ENCODE assay signal across 12 cellular contexts in the genomic region with DNA sequence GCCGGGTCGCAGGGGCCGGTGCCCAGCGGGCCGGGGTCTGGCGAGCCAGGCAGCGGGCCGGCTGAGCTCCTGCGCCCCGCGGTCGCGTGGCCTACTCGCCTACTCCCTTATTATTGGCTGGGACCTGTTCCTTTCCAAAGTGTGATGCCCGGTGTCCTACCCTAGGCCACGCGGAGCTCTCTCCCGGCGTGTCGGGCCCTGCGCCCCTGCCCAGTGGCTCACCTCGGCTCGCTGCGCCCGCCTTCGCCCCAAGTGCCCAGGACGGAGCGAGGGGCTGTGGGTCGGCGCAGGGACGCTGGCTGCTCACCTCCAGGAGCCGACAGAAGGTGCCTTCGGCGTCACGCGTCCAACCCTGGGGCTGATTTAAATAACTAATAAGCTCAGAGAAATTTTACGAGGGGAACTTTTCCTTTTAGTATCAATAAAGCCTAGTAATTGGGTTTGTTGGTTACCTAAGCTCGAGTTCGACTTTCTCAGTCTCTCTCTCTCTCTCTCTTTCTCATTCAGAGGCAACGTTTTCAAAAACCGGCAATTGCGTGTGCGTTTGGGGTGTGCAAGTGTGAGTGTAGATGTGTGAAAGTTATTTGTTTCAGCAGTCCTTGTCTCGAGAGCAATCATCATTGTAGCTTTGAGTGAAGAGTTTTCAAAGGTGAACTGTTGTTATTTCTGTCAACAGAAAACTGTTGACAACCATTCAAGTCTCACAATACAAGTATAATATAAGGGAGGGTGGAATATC. TPM values are rescaled to one million over a fixed set of nuclear protein-coding genes. Genes with fewer than 3 reads are reported as not detected.
A peak's percentile ranks its signal among the peaks of the same experiment; 100 is the strongest.
DNase-seq lines count a peak whose midpoint lies in the region; ATAC-seq and TF ChIP-seq lines count a peak whose summit lies in the region.
"Had no signal": no experiment of that assay in that cellular context is flagged by ENCODE, and none has a peak within 500 bp of the region (broad histone marks: within the 10 kb centered on the region; RNA-seq: fewer than 3 reads in every experiment).

No MANE protein-coding gene starts in this region.

- no peak overlapping the region for H3K27ac ChIP-seq in smooth muscle cell (ENCODE audit: low read depth)

- H3K4me1 Mint-ChIP-seq in activated CD8-positive, alpha-beta memory T cell treated with anti-CD3 and anti-CD28 coated beads, Interleukin-2, amount 10 ng/mL, durations not matched to agents 7 days and 5 days: peaks cover 10% of the 10 kb centered on the region
- peaks cover 19% of the 10 kb centered on the region for H3K4me1 Mint-ChIP-seq in activated naive CD8-positive, alpha-beta T cell treated with anti-CD3 and anti-CD28 coated beads, Interleukin-2, amount 50 U/mL, for 24 hours

- no peak overlapping the region for H3K9ac ChIP-seq in smooth muscle cell (ENCODE audit: low read depth)

- peaks cover 100% of the 10 kb centered on the region for H3K27me3 ChIP-seq in smooth muscle cell (ENCODE audit: low read depth)

- H3F3A ChIP-seq in smooth muscle cell (ENCODE audit: low read depth): no peaks in the 10 kb centered on the region

- no peaks in the 10 kb centered on the region for H3K9me3 Mint-ChIP-seq in activated CD8-positive, alpha-beta memory T cell treated with anti-CD3 and anti-CD28 coated beads, Interleukin-2, amount 10 ng/mL, durations not matched to agents 7 days and 5 days (ENCODE audit: low read depth)
- H3K9me3 Mint-ChIP-seq in activated naive CD8-positive, alpha-beta T cell treated with anti-CD3 and anti-CD28 coated beads, Interleukin-2, amount 50 U/mL, for 24 hours: no peaks in the 10 kb centered on the region

- no peak for ATAC-seq in activated CD8-positive, alpha-beta memory T cell treated with anti-CD3 and anti-CD28 coated beads, Interleukin-2, amount 10 ng/mL, durations not matched to agents 7 days and 5 days
- no peak for ATAC-seq in activated naive CD8-positive, alpha-beta T cell treated with anti-CD3 and anti-CD28 coated beads, Interleukin-2, amount 50 U/mL, for 24 hours
- ATAC-seq in GM19324 (IDR thresholded peaks at IDR 0.05; ENCODE audit: low FRiP score, unreplicated experiment): no peak
- no peak for ATAC-seq in HG03108 (IDR thresholded peaks at IDR 0.05; ENCODE audit: unreplicated experiment)
- ATAC-seq: stimulated activated effector memory CD8-positive, alpha-beta T cell treated with anti-CD3 and anti-CD28 coated beads, Interleukin-12 subunit alpha, Interleukin-12 subunit beta, amount 100 ng/mL, for 72 hours had no signal

- no peaks in the 10 kb centered on the region for H3K79me2 ChIP-seq in smooth muscle cell (ENCODE audit: low read depth)

- peak overlapping the region; percentile 95 for H3K4me2 ChIP-seq in smooth muscle cell

- no peaks in the 10 kb centered on the region for H4K20me1 ChIP-seq in smooth muscle cell (ENCODE audit: low read depth)

- H2AFZ ChIP-seq in smooth muscle cell (ENCODE audit: low read depth): no peak overlapping the region

- no peaks in the 10 kb centered on the region for H3K9me3 ChIP-seq in smooth muscle cell (replicated peaks; ENCODE audit: low read depth)

- peaks cover 93% of the 10 kb centered on the region for H3K27me3 Mint-ChIP-seq in activated CD8-positive, alpha-beta memory T cell treated with anti-CD3 and anti-CD28 coated beads, Interleukin-2, amount 10 ng/mL, durations not matched to agents 7 days and 5 days
- H3K27me3 Mint-ChIP-seq in activated naive CD8-positive, alpha-beta T cell treated with anti-CD3 and anti-CD28 coated beads, Interleukin-2, amount 50 U/mL, for 24 hours: peaks cover 83% of the 10 kb centered on the region

- H3K36me3 ChIP-seq in smooth muscle cell (ENCODE audit: low read depth): no peaks in the 10 kb centered on the region

- peaks cover 3% of the 10 kb centered on the region for H3K36me3 Mint-ChIP-seq in activated CD8-positive, alpha-beta memory T cell treated with anti-CD3 and anti-CD28 coated beads, Interleukin-2, amount 10 ng/mL, durations not matched to agents 7 days and 5 days
- H3K36me3 Mint-ChIP-seq in activated naive CD8-positive, alpha-beta T cell treated with anti-CD3 and anti-CD28 coated beads, Interleukin-2, amount 50 U/mL, for 24 hours (ENCODE audit: low read depth): peaks cover 8% of the 10 kb centered on the region

- no peak for TF ChIP-seq CTCF in smooth muscle cell (IDR thresholded peaks at IDR 0.05; ENCODE audit: borderline replicate concordance, insufficient read depth, poor library complexity, severe bottlenecking)

- CTCF ChIA-PET in activated CD8-positive, alpha-beta memory T cell treated with anti-CD3 and anti-CD28 coated beads, Interleukin-2, amount 10 ng/mL, durations not matched to agents 7 days and 5 days (lab: Charles Lee): no interaction called here

- 5% methylated on average over 43 of the region's 44 CpGs for WGBS in smooth muscle cell (ENCODE audit: low lambda C conversion rate)

- DNase-seq in activated CD8-positive, alpha-beta memory T cell treated with anti-CD3 and anti-CD28 coated beads, Interleukin-2, amount 10 ng/mL, durations not matched to agents 7 days and 5 days: no peak
- DNase-seq in activated CD8-positive, alpha-beta memory T cell treated with anti-CD3 and anti-CD28 coated beads, Interleukin-2, amount 50 U/mL, for 4 hours: no peak
- DNase-seq in activated naive CD8-positive, alpha-beta T cell treated with anti-CD3 and anti-CD28 coated beads, Interleukin-2, amount 50 U/mL, for 24 hours: no peak
- peak; percentile 54 for DNase-seq in islet precursor cell
- no peak for DNase-seq in smooth muscle cell (lab: John Stamatoyannopoulos, UW; ENCODE audit: unreplicated experiment)
- no peak for DNase-seq in AG08396 (ENCODE audit: low spot score)
- DNase-seq: effector CD8-positive, alpha-beta T cell; NCI-H146; NK-92 treated with Interleukin-12 subunit alpha and Interleukin-12 subunit beta, amount 100 ng/mL, for 24 hours had no signal

- peaks cover 10% of the 10 kb centered on the region for H3K4me1 ChIP-seq in smooth muscle cell (ENCODE audit: low read depth)

- H3K4me3 Mint-ChIP-seq in activated CD8-positive, alpha-beta memory T cell treated with anti-CD3 and anti-CD28 coated beads, Interleukin-2, amount 10 ng/mL, durations not matched to agents 7 days and 5 days: peak overlapping the region; percentile 1
- H3K4me3 Mint-ChIP-seq in activated naive CD8-positive, alpha-beta T cell treated with anti-CD3 and anti-CD28 coated beads, Interleukin-2, amount 50 U/mL, for 24 hours: peak overlapping the region; percentile 32

- H3K4me3 ChIP-seq in smooth muscle cell: peak overlapping the region; percentile 62

- H3K27ac Mint-ChIP-seq in activated CD8-positive, alpha-beta memory T cell treated with anti-CD3 and anti-CD28 coated beads, Interleukin-2, amount 10 ng/mL, durations not matched to agents 7 days and 5 days: peak overlapping the region; percentile 8
- H3K27ac Mint-ChIP-seq in activated naive CD8-positive, alpha-beta T cell treated with anti-CD3 and anti-CD28 coated beads, Interleukin-2, amount 50 U/mL, for 24 hours: peak overlapping the region; percentile 30
- H3K27ac Mint-ChIP-seq: stimulated activated effector memory CD8-positive, alpha-beta T cell treated with anti-CD3 and anti-CD28 coated beads, Interleukin-12 subunit alpha, Interleukin-12 subunit beta, amount 100 ng/mL, for 72 hours had no signal

RNA-seq across cellular contexts. Expression of gene SATB2, which starts 7.0 kb away (rescaled TPM):
- under 1 TPM in 1 of 2 experiments, not detected in 1; 0.09 TPM for total RNA-seq in activated CD8-positive, alpha-beta memory T cell treated with anti-CD3 and anti-CD28 coated beads, Interleukin-2, amount 10 ng/mL, durations not matched to agents 7 days and 5 days
- total RNA-seq in smooth muscle cell: 2.0 and 12.5 TPM in 2 replicates
- 0.47 and 0.73 TPM in 2 replicates for polyA plus RNA-seq in smooth muscle cell
